ENCODE assay signal across 13 cellular contexts in genomic region chr2:98541906-98542305, GRCh38.
DNase-seq lines count a peak whose midpoint lies in the region; ATAC-seq and TF ChIP-seq lines count a peak whose summit lies in the region.
"Had no signal": no experiment of that assay in that cellular context is flagged by ENCODE, and none has a peak within 500 bp of the region (broad histone marks: within the 10 kb centered on the region; RNA-seq: fewer than 3 reads in every experiment).

No MANE protein-coding gene starts in this region.

- no peaks in the 10 kb centered on the region for H3K9me3 ChIP-seq in CD4-positive, CD25-positive, alpha-beta regulatory T cell (ENCODE audit: control insufficient read depth in 2 of 2, low read length in 2 of 2)
- no peaks in the 10 kb centered on the region for H3K9me3 ChIP-seq in esophagus muscularis mucosa

- H3K27me3 ChIP-seq in CD4-positive, CD25-positive, alpha-beta regulatory T cell (ENCODE audit: control insufficient read depth, insufficient read depth, low read length): no peaks in the 10 kb centered on the region
- no peaks in the 10 kb centered on the region for H3K27me3 ChIP-seq in esophagus muscularis mucosa

- H3K9me3 Mint-ChIP-seq in CD14-positive monocyte: no peaks in the 10 kb centered on the region
- H3K9me3 Mint-ChIP-seq in CD4-positive, CD25-positive, alpha-beta regulatory T cell: no peaks in the 10 kb centered on the region
- H3K9me3 Mint-ChIP-seq: nephron progenitor cell had no signal

- H3K4me3 ChIP-seq in CD4-positive, CD25-positive, alpha-beta regulatory T cell (ENCODE audit: low read depth, low read length): no peak overlapping the region
- H3K4me3 ChIP-seq in esophagus muscularis mucosa: no peak overlapping the region
- H3K4me3 ChIP-seq: SK-N-MC had no signal

- H3K36me3 ChIP-seq in CD4-positive, CD25-positive, alpha-beta regulatory T cell (ENCODE audit: control insufficient read depth, insufficient read depth, low read length): peaks cover 88% of the 10 kb centered on the region
- peaks cover 31 to 97% (median 85%) of the 10 kb centered on the region in 4 donors for H3K36me3 ChIP-seq in esophagus muscularis mucosa

- peaks cover 88 to 98% of the 10 kb centered on the region in 2 donors for H3K36me3 Mint-ChIP-seq in CD14-positive monocyte
- peaks cover 72% of the 10 kb centered on the region for H3K36me3 Mint-ChIP-seq in CD4-positive, CD25-positive, alpha-beta regulatory T cell

- H3K27ac ChIP-seq in CD4-positive, CD25-positive, alpha-beta regulatory T cell (ENCODE audit: insufficient read depth, low read length, poor library complexity, severe bottlenecking): no peak overlapping the region
- no peak overlapping the region for H3K27ac ChIP-seq in esophagus muscularis mucosa (replicated peaks in 1 of 4)
- H3K27ac ChIP-seq: SK-N-MC had no signal

- TF ChIP-seq POLR2A in esophagus muscularis mucosa (IDR thresholded peaks at IDR 0.05; ENCODE audit: low read depth): no peak

- peak overlapping the region in 4 of 7 donors; percentile 2 to 72 (median 46) for H3K27ac Mint-ChIP-seq in CD14-positive monocyte
- peak overlapping the region in 2 of 3 donors; percentile 11 to 82 for H3K27ac Mint-ChIP-seq in CD4-positive, CD25-positive, alpha-beta regulatory T cell
- H3K27ac Mint-ChIP-seq: B cell had no signal

- WGBS in esophagus muscularis mucosa: 75% methylated on average over 9 of the region's 9 CpGs

- no peak overlapping the region for H3K4me3 Mint-ChIP-seq in CD14-positive monocyte
- H3K4me3 Mint-ChIP-seq in CD4-positive, CD25-positive, alpha-beta regulatory T cell: no peak overlapping the region
- H3K4me3 Mint-ChIP-seq: B cell, nephron progenitor cell had no signal

- H3K27me3 Mint-ChIP-seq in CD14-positive monocyte (ENCODE audit: low read depth in 3 of 3): peaks cover 0 to 1% (median 0%) of the 10 kb centered on the region in 3 donors
- H3K27me3 Mint-ChIP-seq in CD4-positive, CD25-positive, alpha-beta regulatory T cell: no peaks in the 10 kb centered on the region
- H3K27me3 Mint-ChIP-seq: B cell had no signal

- no peak for ATAC-seq in CD4-positive, CD25-positive, alpha-beta regulatory T cell (ENCODE audit: low read depth in 2 of 2)
- ATAC-seq in HG03378 (IDR thresholded peaks at IDR 0.05; ENCODE audit: unreplicated experiment): no peak

- no peak for DNase-seq in CD14-positive monocyte (ENCODE audit: low spot score)
- DNase-seq in CD4-positive, CD25-positive, alpha-beta regulatory T cell: no peak
- peak; percentile 9 to 30 for DNase-seq in Kasumi-1 (lab: John Stamatoyannopoulos, UW)
- DNase-seq in esophagus muscularis mucosa (ENCODE audit: extremely low spot score): peak; percentile 62
- DNase-seq in DMS 273 (lab: John Stamatoyannopoulos, UW; ENCODE audit: unreplicated experiment): no peak
- DNase-seq in stimulated activated naive CD4-positive, alpha-beta T cell treated with Interleukin-2 at 50 U/mL for 16 hours (lab: John Stamatoyannopoulos, UW): no peak
- DNase-seq: NCI-H2029 treated with DMSO at 0.1 percent for 48 hours; NCI-H524 treated with DMSO at 0.1 percent for 48 hours; nephron progenitor cell; stimulated activated CD4-positive, alpha-beta T cell treated with anti-CD3 and anti-CD28 coated beads, Interleukin-1b, Interleukin-23, amount 100 ng/mL, for 48 hours had no signal

- no peak for TF ChIP-seq EP300 in esophagus muscularis mucosa (IDR thresholded peaks at IDR 0.05)

- intact Hi-C loops in CD14-positive monocyte (cut with micrococcal nuclease) (no loop called here), esophagus muscularis mucosa (cut with DNase I) (no loop called here)

- no peaks in the 10 kb centered on the region for H3K4me1 ChIP-seq in CD4-positive, CD25-positive, alpha-beta regulatory T cell (ENCODE audit: control insufficient read depth, insufficient read depth, low read length, poor library complexity, severe bottlenecking)
- H3K4me1 ChIP-seq in esophagus muscularis mucosa: no peaks in the 10 kb centered on the region

- no peak for TF ChIP-seq CTCF in CD14-positive monocyte (IDR thresholded peaks at IDR 0.05)
- no peak for TF ChIP-seq CTCF in esophagus muscularis mucosa (IDR thresholded peaks at IDR 0.05)

- peaks cover 11% of the 10 kb centered on the region for H3K4me1 Mint-ChIP-seq in CD14-positive monocyte
- H3K4me1 Mint-ChIP-seq in CD4-positive, CD25-positive, alpha-beta regulatory T cell: peaks cover 0 to 7% (median 0%) of the 10 kb centered on the region in 4 donors
- H3K4me1 Mint-ChIP-seq: nephron progenitor cell had no signal

Comparison
In these comparisons a context has a peak if more than half of its experiments do, and no peak if none do; other contexts are left out.
1. DNase-seq: peak in Kasumi-1 (2 of 2) and esophagus muscularis mucosa (single experiment); none in CD14-positive monocyte (single experiment), CD4-positive, CD25-positive, alpha-beta regulatory T cell (0 of 3), DMS 273 (single experiment) and stimulated activated naive CD4-positive, alpha-beta T cell treated with Interleukin-2 at 50 U/mL for 16 hours (single experiment).